ENCODE assay signal across 8 cellular contexts in the genomic region with DNA sequence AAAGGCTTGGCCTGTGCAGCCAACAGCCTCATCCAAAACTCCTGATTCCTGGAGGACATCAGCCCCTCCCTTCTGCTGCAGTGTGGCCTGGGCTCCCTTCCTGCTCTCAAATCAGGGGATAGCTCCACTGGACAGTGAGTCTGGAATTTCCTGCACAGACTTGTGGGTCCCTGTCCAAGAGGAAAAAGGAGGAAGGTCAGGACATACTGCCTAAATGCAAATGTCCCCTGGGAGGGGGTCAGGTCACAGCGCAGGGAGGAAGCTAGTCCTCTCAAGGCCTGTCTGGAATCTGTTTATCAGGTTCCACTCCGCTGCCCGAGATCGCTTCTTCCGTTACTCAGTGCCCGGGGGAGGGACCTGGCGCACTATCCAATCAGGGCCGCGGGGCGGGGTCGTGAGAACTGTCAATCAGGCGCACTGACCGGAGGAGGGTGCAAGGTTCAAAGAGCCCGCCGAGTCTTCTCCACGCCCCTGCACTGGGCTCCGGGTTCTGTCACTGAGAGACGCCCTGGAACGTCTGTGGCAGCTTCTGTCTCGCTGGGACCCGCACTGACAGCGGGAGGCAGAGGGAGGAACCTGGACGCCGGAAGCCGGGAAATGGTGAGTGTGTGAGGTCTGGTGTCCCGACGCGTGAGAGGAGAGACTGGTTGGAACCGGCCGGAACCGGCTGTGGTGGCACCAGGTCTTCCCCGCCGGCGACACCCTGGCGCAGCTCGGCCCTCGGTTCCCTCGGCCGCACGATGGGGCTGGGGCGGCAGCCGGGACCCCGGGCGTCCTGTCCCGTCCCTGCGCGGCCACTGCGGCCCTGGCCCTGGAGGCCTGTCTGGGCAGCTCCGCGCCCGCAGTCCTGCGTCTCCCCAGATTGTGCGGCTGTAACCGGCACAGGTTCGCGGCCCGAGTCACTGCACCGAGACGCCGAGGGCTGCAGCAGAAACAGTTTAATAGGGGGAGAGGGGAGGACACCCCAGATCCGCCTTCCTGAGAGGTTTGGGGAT. TPM values are rescaled to one million over a fixed set of nuclear protein-coding genes. Genes with fewer than 3 reads are reported as not detected.
DNase-seq lines count a peak whose midpoint lies in the region; ATAC-seq, FAIRE-seq and TF ChIP-seq lines count a peak whose summit lies in the region.

Gene ZNF441 (plus strand): TSS at position 404 of the 995 bp plus-strand sequence. CDS start 194 bp downstream, at position 598.

- no peaks in the 10 kb centered on the region for H3K27me3 ChIP-seq in fibroblast of lung (ENCODE audit: control insufficient read depth, insufficient read depth, low read length)
- no peaks in the 10 kb centered on the region for H3K27me3 ChIP-seq in naive thymus-derived CD4-positive, alpha-beta T cell (ENCODE audit: control insufficient read depth in 2 of 2, insufficient read depth in 2 of 2, low read length in 2 of 2)

- H2AFZ ChIP-seq in fibroblast of lung (ENCODE audit: low read length) = peak within 1 kb of the TSS; percentile 99

- H3K9me3 Mint-ChIP-seq in naive thymus-derived CD4-positive, alpha-beta T cell = peaks cover 15 to 49% (median 29%) of the 10 kb centered on the region in 11 donors
- peaks cover 14% of the 10 kb centered on the region for H3K9me3 Mint-ChIP-seq in stimulated activated effector memory CD8-positive, alpha-beta T cell treated with anti-CD3 and anti-CD28 coated beads, Interleukin-12 subunit alpha, Interleukin-12 subunit beta, amount 100 ng/mL, for 72 hours

- peaks cover 0 to 23% (median 5%) of the 10 kb centered on the region in 5 donors for H3K27me3 Mint-ChIP-seq in naive thymus-derived CD4-positive, alpha-beta T cell

- peak within 1 kb of the TSS; percentile 90 to 98 (median 95) for H3K27ac Mint-ChIP-seq in naive thymus-derived CD4-positive, alpha-beta T cell
- peak within 1 kb of the TSS; percentile 91 for H3K27ac Mint-ChIP-seq in stimulated activated effector memory CD8-positive, alpha-beta T cell treated with anti-CD3 and anti-CD28 coated beads, Interleukin-12 subunit alpha, Interleukin-12 subunit beta, amount 100 ng/mL, for 72 hours

- POLR2A ChIA-PET in naive thymus-derived CD4-positive, alpha-beta T cell (lab: Charles Lee) = interaction anchor here (0.6 to 1.8 kb wide), 10 partner anchors 9 to 1998 kb away, joined by 3 to 7 read pairs (median 3); partner anchors contain the start of genes SWSAP1, ZNF439, ZNF491 and ZNF823

- peak; percentile 89 for FAIRE-seq in RCC 7860 (lab: Jason Lieb, UNC)

- peaks cover 4% of the 10 kb centered on the region for H3K4me1 ChIP-seq in fibroblast of lung (ENCODE audit: control insufficient read depth, extremely low read depth, insufficient read depth, low read length)
- peaks cover 4 to 7% of the 10 kb centered on the region in 2 donors for H3K4me1 ChIP-seq in naive thymus-derived CD4-positive, alpha-beta T cell (ENCODE audit: control insufficient read depth in 2 of 2, insufficient read depth in 2 of 2, low read length in 2 of 2)

- H4K20me1 ChIP-seq in fibroblast of lung (ENCODE audit: control insufficient read depth, extremely low read depth, insufficient read depth, low read length) = no peaks in the 10 kb centered on the region

- peak within 1 kb of the TSS; percentile 94 for H3K27ac ChIP-seq in fibroblast of lung (ENCODE audit: insufficient read depth, low read length)
- peak within 1 kb of the TSS; percentile 79 for H3K27ac ChIP-seq in naive thymus-derived CD4-positive, alpha-beta T cell (ENCODE audit: low read depth, low read length)

- peak within 1 kb of the TSS; percentile 66 to 92 (median 88) for H3K4me3 ChIP-seq in fibroblast of lung (replicated peaks in 1 of 4; ENCODE audit: control extremely low read depth in 1 of 4, insufficient read depth in 1 of 4, low read depth in 3 of 4, low read length in 4 of 4)
- H3K4me3 ChIP-seq in naive thymus-derived CD4-positive, alpha-beta T cell (ENCODE audit: low read length) = peak within 1 kb of the TSS; percentile 70

- H3K9me3 ChIP-seq in fibroblast of lung (ENCODE audit: control insufficient read depth, insufficient read depth, low read depth, low read length) = no peaks in the 10 kb centered on the region
- H3K9me3 ChIP-seq in naive thymus-derived CD4-positive, alpha-beta T cell (ENCODE audit: control insufficient read depth in 2 of 3, low read length in 3 of 3) = peaks cover 0 to 14% (median 0%) of the 10 kb centered on the region in 3 experiments

- no peaks in the 10 kb centered on the region for H3K36me3 ChIP-seq in fibroblast of lung (ENCODE audit: control insufficient read depth, insufficient read depth, low read length)
- peaks cover 0 to 7% (median 0%) of the 10 kb centered on the region in 3 experiments for H3K36me3 ChIP-seq in naive thymus-derived CD4-positive, alpha-beta T cell (ENCODE audit: control insufficient read depth in 2 of 3, insufficient read depth in 3 of 3, low read length in 3 of 3)

- DNase-seq in DMS153 treated with DMSO at 0.1 percent for 48 hours (lab: John Stamatoyannopoulos, UW; ENCODE audit: unreplicated experiment) (peak; percentile 81), KG1 (lab: John Stamatoyannopoulos, UW) (peak; percentile 85), RCC 7860 (ENCODE audit: low spot score) (peak; percentile 93), fibroblast of lung (ENCODE audit: low read depth in 2 of 2) (peak; percentile 91 to 93)
- peak; percentile 80 to 88 for DNase-seq in activated T-helper 1 cell treated with anti-CD3 and anti-CD28 coated beads, Interleukin-2, amount 50 U/mL, for 16 hours (ENCODE audit: low read depth in 1 of 2, low spot score in 1 of 2)
- DNase-seq in naive thymus-derived CD4-positive, alpha-beta T cell = peak; percentile 76 to 89 (median 87)
- DNase-seq in stimulated activated effector memory CD8-positive, alpha-beta T cell treated with anti-CD3 and anti-CD28 coated beads, Interleukin-12 subunit alpha, Interleukin-12 subunit beta, amount 100 ng/mL, for 72 hours (ENCODE audit: low spot score in 2 of 2) = peak; percentile 82 to 98

- peak within 1 kb of the TSS; percentile 92 for H3K4me2 ChIP-seq in fibroblast of lung (ENCODE audit: extremely low read depth, insufficient read depth, low read length)

- peaks cover 20% of the 10 kb centered on the region for H3K79me2 ChIP-seq in fibroblast of lung (ENCODE audit: control insufficient read depth, insufficient read depth, low read length)

- H3K9ac ChIP-seq in fibroblast of lung (ENCODE audit: insufficient read depth, low read length) = peak within 1 kb of the TSS; percentile 97

- intact Hi-C loops in naive thymus-derived CD4-positive, alpha-beta T cell (cut with micrococcal nuclease) = loop anchor here (1.0 to 2.0 kb wide), 6 partner anchors 28 to 262 kb away; partner anchors contain the start of genes ELOF1 (in 1 of the 2), ZNF491 (in 1 of the 2), ZNF653 (in 1 of the 2) and ZNF823 (in 1 of the 2)

- no peak for TF ChIP-seq CTCF in fibroblast of lung (conservative IDR thresholded peaks at IDR 0.05 in 1 of 2, IDR thresholded peaks at IDR 0.05 in 1 of 2; ENCODE audit: low read depth in 1 of 2, low read length in 2 of 2)

- ATAC-seq in GM21717 (IDR thresholded peaks at IDR 0.05; ENCODE audit: unreplicated experiment) = peak; percentile 83
- peak; percentile 98 for ATAC-seq in naive thymus-derived CD4-positive, alpha-beta T cell
- peak; percentile 99 for ATAC-seq in stimulated activated effector memory CD8-positive, alpha-beta T cell treated with anti-CD3 and anti-CD28 coated beads, Interleukin-12 subunit alpha, Interleukin-12 subunit beta, amount 100 ng/mL, for 72 hours

- peaks cover 17 to 43% (median 34%) of the 10 kb centered on the region in 5 donors for H3K36me3 Mint-ChIP-seq in naive thymus-derived CD4-positive, alpha-beta T cell
- no peaks in the 10 kb centered on the region for H3K36me3 Mint-ChIP-seq in stimulated activated effector memory CD8-positive, alpha-beta T cell treated with anti-CD3 and anti-CD28 coated beads, Interleukin-12 subunit alpha, Interleukin-12 subunit beta, amount 100 ng/mL, for 72 hours

- peak within 1 kb of the TSS; percentile 94 to 99 (median 96) for H3K4me3 Mint-ChIP-seq in naive thymus-derived CD4-positive, alpha-beta T cell
- H3K4me3 Mint-ChIP-seq in stimulated activated effector memory CD8-positive, alpha-beta T cell treated with anti-CD3 and anti-CD28 coated beads, Interleukin-12 subunit alpha, Interleukin-12 subunit beta, amount 100 ng/mL, for 72 hours = peak within 1 kb of the TSS; percentile 92

- CTCF ChIA-PET in naive thymus-derived CD4-positive, alpha-beta T cell (lab: Charles Lee) = interaction anchor here (1.1 to 1.2 kb wide), 2 partner anchors 293 to 392 kb away, joined by 3 read pairs; no protein-coding TSS in a partner anchor

- H3K4me1 Mint-ChIP-seq in naive thymus-derived CD4-positive, alpha-beta T cell = peaks cover 15 to 31% (median 27%) of the 10 kb centered on the region in 7 donors
- peaks cover 22% of the 10 kb centered on the region for H3K4me1 Mint-ChIP-seq in stimulated activated effector memory CD8-positive, alpha-beta T cell treated with anti-CD3 and anti-CD28 coated beads, Interleukin-12 subunit alpha, Interleukin-12 subunit beta, amount 100 ng/mL, for 72 hours

RNA-seq across cellular contexts. Expression of gene ZNF441, which starts in this region (rescaled TPM):
- total RNA-seq in fibroblast of lung = 11.8 and 21.1 TPM in 2 replicates
- 3.2 and 5.4 TPM in 2 replicates for polyA plus RNA-seq in fibroblast of lung
- polyA plus RNA-seq in fibroblast of lung (2012) = 2.1 and 3.5 TPM in 2 replicates
- polyA minus RNA-seq in fibroblast of lung (ENCODE audit: low replicate concordance) = 0.93 and 1.5 TPM in 2 replicates
- 10 to 100 TPM in 2 of 5 experiments, 1 to 10 TPM in 3; 3.9 to 23.8 (median 7.1) TPM for total RNA-seq in naive thymus-derived CD4-positive, alpha-beta T cell
- 1 to 10 TPM; 6.6 to 6.8 TPM for polyA plus RNA-seq in naive thymus-derived CD4-positive, alpha-beta T cell

Comparison
In these comparisons a context has a peak if more than half of its experiments do, and no peak if none do; other contexts are left out.
1. Peak in every context shown above with its lines: DNase-seq, ATAC-seq, H3K4me3 ChIP-seq and H3K27ac ChIP-seq.